In genomic region chr5:107063511-107063910, GRCh38 we compare ENCODE assay signal across 17 cellular contexts.
A peak's percentile ranks its signal among the peaks of the same experiment; 100 is the strongest.
DNase-seq lines count a peak whose midpoint lies in the region; ATAC-seq, FAIRE-seq and TF ChIP-seq lines count a peak whose summit lies in the region.
"Had no signal": no experiment of that assay in that cellular context is flagged by ENCODE, and none has a peak within 500 bp of the region (broad histone marks: within the 10 kb centered on the region; RNA-seq: fewer than 3 reads in every experiment).

No MANE protein-coding gene starts in this region.

- no peaks in the 10 kb centered on the region for H3K9me1 ChIP-seq in keratinocyte (ENCODE audit: control insufficient read depth, extremely low read depth, insufficient read depth, low read length)

- dilution Hi-C loops in keratinocyte (cut with MboI; ENCODE audit: extremely low pct_ligation_motif_present, low sequenced_read_pairs), result no loop called here

- H3K27ac ChIP-seq in GM23248 (no peak overlapping the region), keratinocyte (ENCODE audit: control insufficient read depth, insufficient read depth, low read length) (no peak overlapping the region)
- H3K27ac ChIP-seq: HL-60, KMS-11, Peyer's patch had no signal

- H3K27me3 ChIP-seq in GM23248 (replicated peaks; ENCODE audit: insufficient read depth) (no peaks in the 10 kb centered on the region), keratinocyte (ENCODE audit: control insufficient read depth, extremely low read depth, insufficient read depth, low read length) (no peaks in the 10 kb centered on the region)
- H3K27me3 ChIP-seq: Peyer's patch had no signal

- H3K4me3 ChIP-seq in GM23248, result no peak overlapping the region
- no peak overlapping the region for H3K4me3 ChIP-seq in choroid plexus epithelial cell (ENCODE audit: low read depth, low read length)
- no peak overlapping the region for H3K4me3 ChIP-seq in keratinocyte (ENCODE audit: control insufficient read depth in 2 of 3, extremely low read depth in 1 of 3, insufficient read depth in 2 of 3, low read depth in 1 of 3, low read length in 3 of 3)
- H3K4me3 ChIP-seq: GM12878, Peyer's patch had no signal

- H3K36me3 ChIP-seq in GM23248 (ENCODE audit: low read depth) (no peaks in the 10 kb centered on the region), keratinocyte (ENCODE audit: control insufficient read depth in 2 of 2, extremely low read depth in 1 of 2, insufficient read depth in 2 of 2, low read length in 2 of 2) (no peaks in the 10 kb centered on the region)
- H3K36me3 ChIP-seq: Peyer's patch had no signal

- in situ Hi-C loops in GM23248 (cut with MboI), result no loop called here

- no peak overlapping the region for H2AFZ ChIP-seq in GM23248
- H2AFZ ChIP-seq in keratinocyte (ENCODE audit: control insufficient read depth, low read length), result no peak overlapping the region

- H3K79me2 ChIP-seq in GM23248 (ENCODE audit: insufficient read depth) (no peaks in the 10 kb centered on the region), keratinocyte (ENCODE audit: control insufficient read depth, insufficient read depth, low read length) (no peaks in the 10 kb centered on the region)

- no peak overlapping the region for H3K9ac ChIP-seq in GM23248
- H3K9ac ChIP-seq in keratinocyte (ENCODE audit: control insufficient read depth, extremely low read depth, insufficient read depth, low read length), result no peak overlapping the region
- H3K9ac ChIP-seq: KMS-11 had no signal

- TF ChIP-seq CTCF in choroid plexus epithelial cell (conservative IDR thresholded peaks at IDR 0.05; ENCODE audit: low read depth, low read length) (no peak), keratinocyte (optimal IDR thresholded peaks at IDR 0.05 in 1 of 3, IDR thresholded peaks at IDR 0.05 in 1 of 3, conservative IDR thresholded peaks at IDR 0.05 in 1 of 3; ENCODE audit: extremely low read depth in 1 of 3, insufficient read depth in 2 of 3, low read length in 3 of 3) (no peak)

- no peak for FAIRE-seq in keratinocyte (lab: Jason Lieb, UNC)
- FAIRE-seq: GM12878 had no signal

- no peaks in the 10 kb centered on the region for H3K9me2 ChIP-seq in GM23248 (ENCODE audit: insufficient read depth)

- H3K4me2 ChIP-seq in GM23248 (ENCODE audit: unreplicated experiment), result no peak overlapping the region
- H3K4me2 ChIP-seq in keratinocyte (ENCODE audit: control insufficient read depth, extremely low read depth, insufficient read depth, low read depth, low read length), result no peak overlapping the region
- H3K4me2 ChIP-seq: KMS-11 had no signal

- no peaks in the 10 kb centered on the region for H3K4me1 ChIP-seq in GM23248 (ENCODE audit: insufficient read depth)
- H3K4me1 ChIP-seq in keratinocyte (ENCODE audit: control insufficient read depth, extremely low read depth, insufficient read depth, low read length), result peaks cover 6% of the 10 kb centered on the region
- H3K4me1 ChIP-seq: Caco-2, Peyer's patch had no signal

- H4K20me1 ChIP-seq in GM23248 (ENCODE audit: insufficient read depth) (0 out of 2 replicates have a peak, but pooled peaks cover 4% of the 10 kb centered on the region), keratinocyte (ENCODE audit: control insufficient read depth, extremely low read depth, insufficient read depth, low read length) (no peaks in the 10 kb centered on the region)

- H3F3A ChIP-seq in GM23248 (ENCODE audit: insufficient read depth), result no peaks in the 10 kb centered on the region

- DNase-seq in GM23248 (peak; percentile 29), RKO (ENCODE audit: low spot score) (peak; percentile 38), choroid plexus epithelial cell (ENCODE audit: low read depth) (peak; percentile 4), keratinocyte (ENCODE audit: low read depth, low spot score) (peak; percentile 1), NCI-H82 (lab: John Stamatoyannopoulos, UW) (no peak), HT-29 (ENCODE audit: low spot score) (no peak)
- DNase-seq: Caco-2, NCI-H187 treated with DMSO at 0.1 percent for 48 hours, NCI-H2171 treated with DMSO at 0.1 percent for 48 hours, NCI-H510A, Peyer's patch, SIG-M5 had no signal

- ATAC-seq in GM21381 (IDR thresholded peaks at IDR 0.05; ENCODE audit: unreplicated experiment) (no peak), HG02759 (IDR thresholded peaks at IDR 0.05; ENCODE audit: unreplicated experiment) (no peak)
- ATAC-seq: GM12878 had no signal

- no peaks in the 10 kb centered on the region for H3K9me3 ChIP-seq in GM23248 (ENCODE audit: low read depth)
- H3K9me3 ChIP-seq in keratinocyte (ENCODE audit: control insufficient read depth, low read depth, low read length), result no peaks in the 10 kb centered on the region
- H3K9me3 ChIP-seq: Caco-2, Peyer's patch had no signal

Comparison
In these comparisons a context has a peak if more than half of its experiments do, and no peak if none do; other contexts are left out.
1. DNase-seq: peak in GM23248 (single experiment), RKO (single experiment), choroid plexus epithelial cell (single experiment) and keratinocyte (single experiment); none in NCI-H82 (single experiment) and HT-29 (single experiment).